ENCODE assay signal across 8 cellular contexts in genomic region chr6:157982297-157982579, GRCh38. TPM values are rescaled to one million over a fixed set of nuclear protein-coding genes. Genes with fewer than 3 reads are reported as not detected.
DNase-seq lines count a peak whose midpoint lies in the region; ATAC-seq and TF ChIP-seq lines count a peak whose summit lies in the region.

No MANE protein-coding gene starts in this region.

- H3K4me1 ChIP-seq in left ventricle myocardium inferior, result peaks cover 33% of the 10 kb centered on the region

- TF ChIP-seq POLR2A in NB4 (IDR thresholded peaks at IDR 0.05; ENCODE audit: extremely low read depth, insufficient read length), result no peak

- H3K9me3 Mint-ChIP-seq in activated naive CD4-positive, alpha-beta T cell treated with anti-CD3 and anti-CD28 coated beads, Interleukin-2, amount 10 ng/mL, durations not matched to agents 7 days and 5 days, result no peaks in the 10 kb centered on the region

- H3K36me3 ChIP-seq in left ventricle myocardium inferior, result no peaks in the 10 kb centered on the region

- TF ChIP-seq CTCF in GM10266 (IDR thresholded peaks at IDR 0.05; ENCODE audit: control insufficient read depth, insufficient read depth, low read depth, missing control alignments) (no peak), NB4 (IDR thresholded peaks at IDR 0.05; ENCODE audit: low read depth, low read length) (no peak), left ventricle myocardium inferior (IDR thresholded peaks at IDR 0.05; ENCODE audit: borderline replicate concordance) (no peak)

- H3K27ac ChIP-seq in left ventricle myocardium inferior (replicated peaks), result peak overlapping the region; percentile 78

- H3K4me3 Mint-ChIP-seq in activated naive CD4-positive, alpha-beta T cell treated with anti-CD3 and anti-CD28 coated beads, Interleukin-2, amount 10 ng/mL, durations not matched to agents 7 days and 5 days, result peak overlapping the region; percentile 94

- H3K4me1 Mint-ChIP-seq in activated naive CD4-positive, alpha-beta T cell treated with anti-CD3 and anti-CD28 coated beads, Interleukin-2, amount 10 ng/mL, durations not matched to agents 7 days and 5 days, result peaks cover 67% of the 10 kb centered on the region

- peaks cover 5% of the 10 kb centered on the region for H3K36me3 Mint-ChIP-seq in activated naive CD4-positive, alpha-beta T cell treated with anti-CD3 and anti-CD28 coated beads, Interleukin-2, amount 10 ng/mL, durations not matched to agents 7 days and 5 days

- peak; percentile 73 for DNase-seq in GM10266 (ENCODE audit: extremely low spot score)
- peak; percentile 49 for DNase-seq in NB4 (ENCODE audit: low read depth)
- peak; percentile 55 for DNase-seq in activated naive CD4-positive, alpha-beta T cell treated with anti-CD3 and anti-CD28 coated beads, Interleukin-2, amount 10 ng/mL, durations not matched to agents 7 days and 5 days
- DNase-seq in left ventricle myocardium inferior, result no peak
- peak; percentile 59 for DNase-seq in sciatic nerve (ENCODE audit: low spot score)
- DNase-seq in HuH-7 (ENCODE audit: low spot score), result no peak
- DNase-seq in NCI-H1694 treated with DMSO at 0.1 percent for 48 hours (lab: John Stamatoyannopoulos, UW), result no peak

- H3K4me3 ChIP-seq in NB4 (ENCODE audit: low read depth, low read length) (peak overlapping the region; percentile 62), left ventricle myocardium inferior (peak overlapping the region; percentile 92)

- CTCF ChIA-PET in activated naive CD4-positive, alpha-beta T cell treated with anti-CD3 and anti-CD28 coated beads, Interleukin-2, amount 10 ng/mL, durations not matched to agents 7 days and 5 days (lab: Charles Lee), result interaction anchor here (0.6 to 5.5 kb wide), 10 partner anchors 12 to 218 kb away, joined by 3 to 34 read pairs (median 4); no protein-coding TSS in a partner anchor

- ATAC-seq in GM21786 (IDR thresholded peaks at IDR 0.05; ENCODE audit: unreplicated experiment), result peak; percentile 18
- ATAC-seq in sciatic nerve, result peak; percentile 5

- peaks cover 38% of the 10 kb centered on the region for H3K27me3 Mint-ChIP-seq in activated naive CD4-positive, alpha-beta T cell treated with anti-CD3 and anti-CD28 coated beads, Interleukin-2, amount 10 ng/mL, durations not matched to agents 7 days and 5 days

- no peaks in the 10 kb centered on the region for H3K9me3 ChIP-seq in left ventricle myocardium inferior (replicated peaks)

- H3K27me3 ChIP-seq in left ventricle myocardium inferior (ENCODE audit: low read depth), result no peaks in the 10 kb centered on the region

- intact Hi-C loops in left ventricle myocardium inferior (cut with micrococcal nuclease) (no loop called here), sciatic nerve (cut with DNase I) (no loop called here)

- H3K27ac Mint-ChIP-seq in activated naive CD4-positive, alpha-beta T cell treated with anti-CD3 and anti-CD28 coated beads, Interleukin-2, amount 10 ng/mL, durations not matched to agents 7 days and 5 days, result peak overlapping the region; percentile 88

RNA-seq across cellular contexts. Expression of gene SYNJ2, which starts 0.6 kb away (rescaled TPM):
- total RNA-seq in left ventricle myocardium inferior (12.3 TPM), sciatic nerve (22.5 TPM)

Comparison
In these comparisons a context has a peak if more than half of its experiments do, and no peak if none do; other contexts are left out.
1. DNase-seq: peak in GM10266 (single experiment), NB4 (single experiment), activated naive CD4-positive, alpha-beta T cell treated with anti-CD3 and anti-CD28 coated beads, Interleukin-2, amount 10 ng/mL, durations not matched to agents 7 days and 5 days (single experiment) and sciatic nerve (single experiment); none in left ventricle myocardium inferior (single experiment), HuH-7 (single experiment) and NCI-H1694 treated with DMSO at 0.1 percent for 48 hours (single experiment).